1 cellular context compared by ENCODE assay signal in genomic region chr1:231422798-231423309, GRCh38.
TF ChIP-seq lines count a peak whose summit lies in the region.

No MANE protein-coding gene starts in this region.

TF ChIP-seq in HEK293, 187 proteins besides CTCF, POLR2A, EP300 and RAD21 (continued from another document and continues in another):
- TF ChIP-seq ZNF362 (tag by site-specific recombination; IDR thresholded peaks at IDR 0.05) (no peak; the same call in 1 of the 2 replicates), PRDM6 (tag by site-specific recombination; IDR thresholded peaks at IDR 0.05) (peak; percentile 22; the same call in 1 of the 2 replicates), ZNF341 (tag by site-specific recombination; IDR thresholded peaks at IDR 0.05; ENCODE audit: low read depth) (peak; percentile 32), ZNF473 (tag by site-specific recombination; IDR thresholded peaks at IDR 0.05) (no peak), ZNF146 (tag by site-specific recombination; IDR thresholded peaks at IDR 0.05) (no peak), ZSCAN16 (tag by site-specific recombination; IDR thresholded peaks at IDR 0.05) (no peak), SP7 (tag by site-specific recombination; IDR thresholded peaks at IDR 0.05) (peak; percentile 51; the same call in 1 of the 2 replicates), ZNF248 (tag by site-specific recombination; IDR thresholded peaks at IDR 0.05) (no peak), ZNF184 (tag by site-specific recombination; IDR thresholded peaks at IDR 0.05) (0 out of 2 replicates have a peak, but pooled peaks have one; percentile 5), GFI1B (tag by site-specific recombination; IDR thresholded peaks at IDR 0.05) (no peak), ZNF24 (tag by site-specific recombination; IDR thresholded peaks at IDR 0.05) (peak; percentile 5; the same call in 1 of the 2 replicates), SCRT2 (tag by site-specific recombination; IDR thresholded peaks at IDR 0.05) (no peak), SALL2 (tag by site-specific recombination; IDR thresholded peaks at IDR 0.05; ENCODE audit: borderline replicate concordance) (no peak), ZXDB (tag by site-specific recombination; IDR thresholded peaks at IDR 0.05) (no peak), ZSCAN30 (tag by site-specific recombination; IDR thresholded peaks at IDR 0.05) (no peak), ZBTB17 (tag by site-specific recombination; IDR thresholded peaks at IDR 0.05) (peak; percentile 26; the same call in 1 of the 2 replicates), ZFP41 (tag by site-specific recombination; IDR thresholded peaks at IDR 0.05; ENCODE audit: borderline replicate concordance) (no peak), HOXA7 (CRISPR knock-in tag; IDR thresholded peaks at IDR 0.05; ENCODE audit: borderline replicate concordance) (no peak), ZNF621 (tag by site-specific recombination; IDR thresholded peaks at IDR 0.05) (no peak), ZNF510 (tag by site-specific recombination; IDR thresholded peaks at IDR 0.05; ENCODE audit: insufficient replicate concordance) (no peak), PBX3 (CRISPR knock-in tag; IDR thresholded peaks at IDR 0.05) (no peak), ZBTB11 (tag by site-specific recombination; conservative IDR thresholded peaks at IDR 0.05; ENCODE audit: low read depth) (0 out of 2 replicates have a peak, but pooled peaks have one; percentile 37), ZFP3 (tag by site-specific recombination; IDR thresholded peaks at IDR 0.05; ENCODE audit: low read depth) (no peak), ZNF423 (tag by site-specific recombination; IDR thresholded peaks at IDR 0.05) (no peak), ZNF645 (tag by site-specific recombination; IDR thresholded peaks at IDR 0.05) (no peak), ZNF777 (tag by site-specific recombination; IDR thresholded peaks at IDR 0.05; ENCODE audit: borderline replicate concordance) (no peak), ZNF18 (tag by site-specific recombination; IDR thresholded peaks at IDR 0.05) (no peak), ZNF324 (tag by site-specific recombination; IDR thresholded peaks at IDR 0.05) (peak; percentile 16; the same call in 1 of the 2 replicates), ZNF837 (tag by site-specific recombination; IDR thresholded peaks at IDR 0.05) (no peak), ZNF394 (tag by site-specific recombination; IDR thresholded peaks at IDR 0.05; ENCODE audit: borderline replicate concordance) (no peak), ZBTB20 (tag by site-specific recombination; IDR thresholded peaks at IDR 0.05) (no peak), ZNF768 (tag by site-specific recombination; IDR thresholded peaks at IDR 0.05) (no peak; the same call in 1 of the 2 replicates), ZNF629 (tag by site-specific recombination; IDR thresholded peaks at IDR 0.05) (0 out of 2 replicates have a peak, but pooled peaks have one; percentile 34), ZNF214 (tag by site-specific recombination; IDR thresholded peaks at IDR 0.05; ENCODE audit: borderline replicate concordance) (no peak), ZNF529 (tag by site-specific recombination; IDR thresholded peaks at IDR 0.05; ENCODE audit: insufficient replicate concordance) (no peak), ZNF133 (tag by site-specific recombination; IDR thresholded peaks at IDR 0.05) (no peak), YY2 (tag by site-specific recombination; IDR thresholded peaks at IDR 0.05) (no peak), ZNF776 (tag by site-specific recombination; IDR thresholded peaks at IDR 0.05; ENCODE audit: borderline replicate concordance) (no peak), ZNF571 (tag by site-specific recombination; IDR thresholded peaks at IDR 0.05) (no peak), ZNF514 (tag by site-specific recombination; IDR thresholded peaks at IDR 0.05) (no peak), ZNF350 (tag by site-specific recombination; IDR thresholded peaks at IDR 0.05) (no peak), ZNF670 (tag by site-specific recombination; IDR thresholded peaks at IDR 0.05; ENCODE audit: low read depth) (no peak), ZNF302 (tag by site-specific recombination; IDR thresholded peaks at IDR 0.05; ENCODE audit: low read depth) (no peak), GLI2 (tag by site-specific recombination; IDR thresholded peaks at IDR 0.05; ENCODE audit: borderline replicate concordance, low read depth) (no peak), INSM2 (tag by site-specific recombination; IDR thresholded peaks at IDR 0.05) (no peak; the same call in 1 of the 2 replicates), ZNF707 (tag by site-specific recombination; IDR thresholded peaks at IDR 0.05) (no peak), PRDM4 (tag by site-specific recombination; IDR thresholded peaks at IDR 0.05) (no peak), SP2 (tag by site-specific recombination; IDR thresholded peaks at IDR 0.05) (no peak), BCL6B (tag by site-specific recombination; IDR thresholded peaks at IDR 0.05) (no peak), OVOL3 (tag by site-specific recombination; IDR thresholded peaks at IDR 0.05) (no peak), MZF1 (tag by site-specific recombination; IDR thresholded peaks at IDR 0.05; ENCODE audit: borderline replicate concordance) (0 out of 2 replicates have a peak, but pooled peaks have one; percentile 7), KLF7 (tag by site-specific recombination; IDR thresholded peaks at IDR 0.05; ENCODE audit: borderline replicate concordance) (no peak), EGR2 (tag by site-specific recombination; IDR thresholded peaks at IDR 0.05; ENCODE audit: low read depth) (no peak), ZNF658 (tag by site-specific recombination; IDR thresholded peaks at IDR 0.05) (no peak)
